Comparison of ENCODE assay signal across 8 cellular contexts in the genomic region with DNA sequence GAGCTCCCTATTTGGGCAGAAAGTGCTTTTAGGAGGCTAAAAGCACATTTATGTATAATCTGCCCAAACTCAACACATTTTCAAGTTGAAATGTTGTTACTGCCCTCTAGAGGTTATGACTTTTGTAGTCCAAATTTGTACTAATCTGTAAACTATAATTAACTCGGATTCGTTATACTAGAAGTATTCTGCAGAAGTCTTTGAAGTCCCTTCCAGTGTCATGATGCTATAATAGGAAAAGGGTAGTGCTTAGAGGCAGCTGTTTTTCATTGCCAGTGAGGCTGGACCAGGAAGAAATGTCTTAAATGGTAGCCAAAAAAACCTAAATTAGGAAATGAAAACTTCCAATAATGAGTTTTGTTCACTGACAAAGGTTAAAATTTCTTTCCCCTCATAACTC. TPM values are rescaled to one million over a fixed set of nuclear protein-coding genes. Genes with fewer than 3 reads are reported as not detected.
DNase-seq lines count a peak whose midpoint lies in the region; ATAC-seq and TF ChIP-seq lines count a peak whose summit lies in the region.

No MANE protein-coding gene starts in this region.

- ATAC-seq in GM19351 (IDR thresholded peaks at IDR 0.05; ENCODE audit: unreplicated experiment), result no peak

- peak; percentile 27; the same call in 1 of the 2 replicates for TF ChIP-seq CTCF in GM12875 (IDR thresholded peaks at IDR 0.05; ENCODE audit: borderline replicate concordance, insufficient read depth, low read depth, low read length)
- peak; percentile 38 for TF ChIP-seq CTCF in fibroblast of villous mesenchyme (IDR thresholded peaks at IDR 0.05; ENCODE audit: insufficient read depth, low read depth, low read length)

- H3K27ac ChIP-seq in skin epidermis, result peak overlapping the region in 11 of 21 experiments; percentile 20 to 77 (median 49)
- no peak overlapping the region for H3K27ac ChIP-seq in substantia nigra (ENCODE audit: low read depth, low read length, poor library complexity, severe bottlenecking)

- H3K4me3 ChIP-seq in GM12875 (ENCODE audit: low read depth, low read length), result no peak overlapping the region
- no peak overlapping the region for H3K4me3 ChIP-seq in fibroblast of villous mesenchyme (ENCODE audit: low read depth, low read length)
- H3K4me3 ChIP-seq in skin epidermis, result no peak overlapping the region

- DNase-seq in RPMI7951 (ENCODE audit: low read depth) (peak; percentile 54), fibroblast of villous mesenchyme (ENCODE audit: low read depth) (peak; percentile 54), NCI-H748 treated with DMSO at 0.1 percent for 48 hours (lab: John Stamatoyannopoulos, UW) (no peak), SK-N-DZ (ENCODE audit: low spot score) (no peak), substantia nigra (lab: John Stamatoyannopoulos, UW) (no peak)

RNA-seq across cellular contexts. Expression of gene EMILIN3, which starts 44.8 kb away (rescaled TPM):
- total RNA-seq in RPMI7951 (2014; rRNA removed; shearing (Covaris generic)), result 0.10 and 0.12 TPM in 2 replicates
- under 0.01 TPM in 1 of 2 replicates, not detected in the other for total RNA-seq in fibroblast of villous mesenchyme
- polyA plus RNA-seq in SK-N-DZ (2014; cell fraction: cytosol; rRNA removed), result 22.8 and 24.6 TPM in 2 replicates
- polyA plus RNA-seq in SK-N-DZ (2014; cell fraction: nucleus; rRNA removed), result 14.5 and 16.7 TPM in 2 replicates

Comparison
In these comparisons a context has a peak if more than half of its experiments do, and no peak if none do; other contexts are left out.
1. DNase-seq: peak in RPMI7951 (single experiment) and fibroblast of villous mesenchyme (single experiment); none in NCI-H748 treated with DMSO at 0.1 percent for 48 hours (single experiment), SK-N-DZ (single experiment) and substantia nigra (0 of 49).